In genomic region chr4:6324999-6325790, GRCh38 we compare ENCODE assay signal across 10 cellular contexts. TPM values are rescaled to one million over a fixed set of nuclear protein-coding genes. Genes with fewer than 3 reads are reported as not detected.
A peak's percentile ranks its signal among the peaks of the same experiment; 100 is the strongest.
DNase-seq lines count a peak whose midpoint lies in the region; ATAC-seq and TF ChIP-seq lines count a peak whose summit lies in the region.
"Had no signal": no experiment of that assay in that cellular context is flagged by ENCODE, and none has a peak within 500 bp of the region (broad histone marks: within the 10 kb centered on the region; RNA-seq: fewer than 3 reads in every experiment).

No MANE protein-coding gene starts in this region.

- H3K36me3 ChIP-seq in adipocyte (ENCODE audit: control insufficient read depth, insufficient read depth, low read length, severe bottlenecking) (no peaks in the 10 kb centered on the region), right atrium auricular region (no peaks in the 10 kb centered on the region)

- ATAC-seq in GM21737 (IDR thresholded peaks at IDR 0.05; ENCODE audit: unreplicated experiment) (no peak), GM19328 (IDR thresholded peaks at IDR 0.05; ENCODE audit: unreplicated experiment) (no peak)

- H3K4me1 ChIP-seq in adipocyte (ENCODE audit: control insufficient read depth, insufficient read depth, low read length), result no peaks in the 10 kb centered on the region
- H3K4me1 ChIP-seq in right atrium auricular region, result peaks cover 0 to 8% of the 10 kb centered on the region in 2 donors

- H3K4me3 ChIP-seq in adipocyte (ENCODE audit: low read length), result no peak overlapping the region
- H3K4me3 ChIP-seq in right atrium auricular region, result no peak overlapping the region
- no peak overlapping the region for H3K4me3 ChIP-seq in skin epidermis

- H3K9me3 ChIP-seq in adipocyte (ENCODE audit: control insufficient read depth, low read length), result peaks cover 3% of the 10 kb centered on the region
- H3K9me3 ChIP-seq in right atrium auricular region, result peaks cover 0 to 2% of the 10 kb centered on the region in 2 donors

- H3K9ac ChIP-seq in adipocyte (ENCODE audit: low read length), result no peak overlapping the region

- DNase-seq in HPDE6-E6E7 (ENCODE audit: extremely low spot score), result peak; percentile 31
- DNase-seq in adipocyte (ENCODE audit: low read depth), result peak; percentile 6
- peak; percentile 71 for DNase-seq in right atrium auricular region (ENCODE audit: low spot score)
- no peak for DNase-seq in AG08396 (ENCODE audit: low spot score)
- DNase-seq in epidermal melanocyte (ENCODE audit: insufficient read length, low spot score), result no peak
- DNase-seq: IMR-90, nephron progenitor cell had no signal

- TF ChIP-seq CTCF in right atrium auricular region (IDR thresholded peaks at IDR 0.05), result no peak

- H3K27ac ChIP-seq in right atrium auricular region (peak overlapping the region; percentile 52 to 62), skin epidermis (peak overlapping the region in 12 of 21 experiments; percentile 12 to 82 (median 38))

- peaks cover 53% of the 10 kb centered on the region for H3K27me3 ChIP-seq in adipocyte (replicated peaks; ENCODE audit: control insufficient read depth, insufficient read depth, low read length)
- H3K27me3 ChIP-seq in right atrium auricular region, result no peaks in the 10 kb centered on the region

RNA-seq across cellular contexts. Expression of gene WFS1, which starts 55.5 kb away (rescaled TPM):
- 100 to 1,000 TPM; 111 to 112 TPM for total RNA-seq in right atrium auricular region

Comparison
In these comparisons a context has a peak if more than half of its experiments do, and no peak if none do; other contexts are left out.
1. DNase-seq: peak in HPDE6-E6E7 (single experiment), adipocyte (single experiment) and right atrium auricular region (single experiment); none in AG08396 (single experiment) and epidermal melanocyte (single experiment).